2 cellular contexts compared by ENCODE assay signal in the genomic region with DNA sequence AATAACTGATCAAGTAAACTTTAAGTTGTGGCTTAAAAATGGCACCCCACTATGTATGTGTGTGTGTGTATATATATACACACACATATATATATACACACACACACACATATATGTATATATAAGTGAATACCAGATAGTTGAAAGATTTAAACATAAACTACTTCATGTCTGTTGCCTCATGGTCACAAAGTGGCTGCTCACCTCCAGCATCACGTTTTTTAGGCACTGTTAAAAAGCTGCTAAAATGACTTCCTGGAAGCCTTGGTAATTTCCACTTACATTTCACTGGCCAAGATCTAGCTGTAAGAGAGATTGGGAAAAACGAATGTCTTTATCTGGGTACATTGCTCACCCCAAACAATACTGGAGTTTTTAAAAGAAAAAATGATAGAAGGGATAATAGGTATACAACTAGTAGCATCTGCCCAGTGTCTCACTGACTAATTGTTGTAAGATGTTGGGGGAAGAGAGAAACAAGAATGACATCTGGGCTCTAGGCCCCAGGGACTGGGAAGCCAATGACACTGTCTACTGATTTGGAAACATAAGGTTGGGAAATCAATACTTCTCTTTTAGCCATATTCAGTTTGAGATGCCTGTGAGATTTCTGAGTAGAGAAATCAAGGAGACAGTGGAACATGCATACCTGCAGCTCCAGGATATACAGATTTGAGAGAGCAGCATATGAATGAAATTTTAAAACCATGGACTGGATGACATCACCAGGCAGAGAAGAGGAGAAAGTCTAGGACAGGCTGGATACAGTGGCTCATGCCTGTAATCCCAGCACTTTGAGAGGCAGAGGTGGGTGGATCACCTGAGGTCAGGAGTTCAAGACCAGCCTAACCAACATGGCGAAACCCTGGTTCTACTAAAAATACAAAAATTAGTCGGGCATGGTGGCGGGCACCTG.
TF ChIP-seq lines count a peak whose summit lies in the region.

No MANE protein-coding gene starts in this region.

TF ChIP-seq in HEK293, 187 proteins besides CTCF, POLR2A, EP300 and RAD21:
- TF ChIP-seq EGR2 (tag by site-specific recombination; IDR thresholded peaks at IDR 0.05; ENCODE audit: low read depth) (no peak), ZNF664 (tag by site-specific recombination; IDR thresholded peaks at IDR 0.05) (0 out of 2 replicates have a peak, but pooled peaks have one; percentile 15), ZBTB17 (tag by site-specific recombination; IDR thresholded peaks at IDR 0.05) (peak; percentile 33), ZNF670 (tag by site-specific recombination; IDR thresholded peaks at IDR 0.05; ENCODE audit: low read depth) (no peak), ZNF140 (tag by site-specific recombination; IDR thresholded peaks at IDR 0.05) (no peak), ZNF335 (tag by site-specific recombination; conservative IDR thresholded peaks at IDR 0.05) (peak; percentile 51), BCL11A (tag by site-specific recombination; IDR thresholded peaks at IDR 0.05; ENCODE audit: low read depth) (no peak), ZNF529 (tag by site-specific recombination; IDR thresholded peaks at IDR 0.05; ENCODE audit: insufficient replicate concordance) (no peak), ZNF48 (tag by site-specific recombination; IDR thresholded peaks at IDR 0.05) (no peak), ZNF223 (tag by site-specific recombination; IDR thresholded peaks at IDR 0.05) (no peak), SETDB1 (IDR thresholded peaks at IDR 0.05; ENCODE audit: insufficient read length, low read length) (peak; percentile 60), ZNF341 (tag by site-specific recombination; IDR thresholded peaks at IDR 0.05; ENCODE audit: low read depth) (no peak), ZNF596 (tag by site-specific recombination; IDR thresholded peaks at IDR 0.05) (no peak)
- TF ChIP-seq, protein P1, sequence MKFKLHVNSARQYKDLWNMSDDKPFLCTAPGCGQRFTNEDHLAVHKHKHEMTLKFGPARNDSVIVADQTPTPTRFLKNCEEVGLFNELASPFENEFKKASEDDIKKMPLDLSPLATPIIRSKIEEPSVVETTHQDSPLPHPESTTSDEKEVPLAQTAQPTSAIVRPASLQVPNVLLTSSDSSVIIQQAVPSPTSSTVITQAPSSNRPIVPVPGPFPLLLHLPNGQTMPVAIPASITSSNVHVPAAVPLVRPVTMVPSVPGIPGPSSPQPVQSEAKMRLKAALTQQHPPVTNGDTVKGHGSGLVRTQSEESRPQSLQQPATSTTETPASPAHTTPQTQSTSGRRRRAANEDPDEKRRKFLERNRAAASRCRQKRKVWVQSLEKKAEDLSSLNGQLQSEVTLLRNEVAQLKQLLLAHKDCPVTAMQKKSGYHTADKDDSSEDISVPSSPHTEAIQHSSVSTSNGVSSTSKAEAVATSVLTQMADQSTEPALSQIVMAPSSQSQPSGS (tag by site-specific recombination; IDR thresholded peaks at IDR 0.05; ENCODE audit: low read depth) = peak; percentile 61
- TF ChIP-seq, protein P2, sequence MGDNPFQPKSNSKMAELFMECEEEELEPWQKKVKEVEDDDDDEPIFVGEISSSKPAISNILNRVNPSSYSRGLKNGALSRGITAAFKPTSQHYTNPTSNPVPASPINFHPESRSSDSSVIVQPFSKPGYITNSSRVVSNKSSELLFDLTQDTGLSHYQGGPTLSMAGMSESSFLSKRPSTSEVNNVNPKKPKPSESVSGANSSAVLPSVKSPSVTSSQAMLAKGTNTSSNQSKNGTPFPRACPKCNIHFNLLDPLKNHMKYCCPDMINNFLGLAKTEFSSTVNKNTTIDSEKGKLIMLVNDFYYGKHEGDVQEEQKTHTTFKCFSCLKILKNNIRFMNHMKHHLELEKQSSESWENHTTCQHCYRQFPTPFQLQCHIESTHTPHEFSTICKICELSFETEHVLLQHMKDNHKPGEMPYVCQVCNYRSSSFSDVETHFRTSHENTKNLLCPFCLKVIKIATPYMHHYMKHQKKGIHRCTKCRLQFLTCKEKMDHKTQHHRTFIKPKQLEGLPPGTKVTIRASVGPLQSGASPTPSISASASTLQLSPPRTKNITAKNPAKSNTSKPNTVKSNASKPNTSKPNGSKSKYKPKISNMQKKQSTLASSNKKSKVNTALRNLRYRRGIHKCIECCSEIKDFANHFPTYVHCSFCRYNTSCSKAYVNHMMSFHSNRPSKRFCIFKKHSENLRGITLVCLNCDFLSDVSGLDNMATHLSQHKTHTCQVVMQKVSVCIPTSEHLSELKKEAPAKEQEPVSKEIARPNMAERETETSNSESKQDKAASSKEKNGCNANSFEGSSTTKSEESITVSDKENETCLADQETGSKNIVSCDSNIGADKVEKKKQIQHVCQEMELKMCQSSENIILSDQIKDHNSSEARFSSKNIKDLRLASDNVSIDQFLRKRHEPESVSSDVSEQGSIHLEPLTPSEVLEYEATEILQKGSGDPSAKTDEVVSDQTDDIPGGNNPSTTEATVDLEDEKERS (tag by site-specific recombination; IDR thresholded peaks at IDR 0.05) = 0 out of 2 replicates have a peak, but pooled peaks have one; percentile 75
- TF ChIP-seq, protein P3, sequence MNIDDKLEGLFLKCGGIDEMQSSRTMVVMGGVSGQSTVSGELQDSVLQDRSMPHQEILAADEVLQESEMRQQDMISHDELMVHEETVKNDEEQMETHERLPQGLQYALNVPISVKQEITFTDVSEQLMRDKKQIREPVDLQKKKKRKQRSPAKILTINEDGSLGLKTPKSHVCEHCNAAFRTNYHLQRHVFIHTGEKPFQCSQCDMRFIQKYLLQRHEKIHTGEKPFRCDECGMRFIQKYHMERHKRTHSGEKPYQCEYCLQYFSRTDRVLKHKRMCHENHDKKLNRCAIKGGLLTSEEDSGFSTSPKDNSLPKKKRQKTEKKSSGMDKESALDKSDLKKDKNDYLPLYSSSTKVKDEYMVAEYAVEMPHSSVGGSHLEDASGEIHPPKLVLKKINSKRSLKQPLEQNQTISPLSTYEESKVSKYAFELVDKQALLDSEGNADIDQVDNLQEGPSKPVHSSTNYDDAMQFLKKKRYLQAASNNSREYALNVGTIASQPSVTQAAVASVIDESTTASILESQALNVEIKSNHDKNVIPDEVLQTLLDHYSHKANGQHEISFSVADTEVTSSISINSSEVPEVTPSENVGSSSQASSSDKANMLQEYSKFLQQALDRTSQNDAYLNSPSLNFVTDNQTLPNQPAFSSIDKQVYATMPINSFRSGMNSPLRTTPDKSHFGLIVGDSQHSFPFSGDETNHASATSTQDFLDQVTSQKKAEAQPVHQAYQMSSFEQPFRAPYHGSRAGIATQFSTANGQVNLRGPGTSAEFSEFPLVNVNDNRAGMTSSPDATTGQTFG (tag by site-specific recombination; IDR thresholded peaks at IDR 0.05; ENCODE audit: borderline replicate concordance) = no peak
- TF ChIP-seq, protein P4, sequence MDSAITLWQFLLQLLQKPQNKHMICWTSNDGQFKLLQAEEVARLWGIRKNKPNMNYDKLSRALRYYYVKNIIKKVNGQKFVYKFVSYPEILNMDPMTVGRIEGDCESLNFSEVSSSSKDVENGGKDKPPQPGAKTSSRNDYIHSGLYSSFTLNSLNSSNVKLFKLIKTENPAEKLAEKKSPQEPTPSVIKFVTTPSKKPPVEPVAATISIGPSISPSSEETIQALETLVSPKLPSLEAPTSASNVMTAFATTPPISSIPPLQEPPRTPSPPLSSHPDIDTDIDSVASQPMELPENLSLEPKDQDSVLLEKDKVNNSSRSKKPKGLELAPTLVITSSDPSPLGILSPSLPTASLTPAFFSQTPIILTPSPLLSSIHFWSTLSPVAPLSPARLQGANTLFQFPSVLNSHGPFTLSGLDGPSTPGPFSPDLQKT (IDR thresholded peaks at IDR 0.05; ENCODE audit: borderline replicate concordance, low read depth, low read length) = no peak

TF ChIP-seq in K562, 482 proteins besides CTCF, POLR2A, EP300 and RAD21:
- TF ChIP-seq, protein P5, sequence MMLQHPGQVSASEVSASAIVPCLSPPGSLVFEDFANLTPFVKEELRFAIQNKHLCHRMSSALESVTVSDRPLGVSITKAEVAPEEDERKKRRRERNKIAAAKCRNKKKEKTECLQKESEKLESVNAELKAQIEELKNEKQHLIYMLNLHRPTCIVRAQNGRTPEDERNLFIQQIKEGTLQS (IDR thresholded peaks at IDR 0.05) = peak; percentile 69
- TF ChIP-seq, protein P5 (CRISPR knock-in tag; conservative IDR thresholded peaks at IDR 0.05) = no peak
- no peak for TF ChIP-seq MCM7 (IDR thresholded peaks at IDR 0.05)
- TF ChIP-seq ZNF77 (CRISPR knock-in tag; IDR thresholded peaks at IDR 0.05) = no peak
- TF ChIP-seq ZNF589 (CRISPR knock-in tag; IDR thresholded peaks at IDR 0.05; ENCODE audit: low read depth) = no peak
- TF ChIP-seq ZNF212 (CRISPR knock-in tag; IDR thresholded peaks at IDR 0.05) = no peak
- no peak for TF ChIP-seq LCOR (CRISPR knock-in tag; IDR thresholded peaks at IDR 0.05)
- 0 out of 2 replicates have a peak, but pooled peaks have one; percentile 38 for TF ChIP-seq CEBPG (CRISPR knock-in tag; IDR thresholded peaks at IDR 0.05)
- TF ChIP-seq CEBPG (tag; conservative IDR thresholded peaks at IDR 0.05 in 1 of 2, IDR thresholded peaks at IDR 0.05 in 1 of 2) = no peak
- no peak for TF ChIP-seq BRD4 (IDR thresholded peaks at IDR 0.05)
- no peak for TF ChIP-seq TCF7L2 (IDR thresholded peaks at IDR 0.05; ENCODE audit: low read depth, low read length)
- no peak for TF ChIP-seq MECOM (CRISPR knock-in tag; IDR thresholded peaks at IDR 0.05)
- TF ChIP-seq RBM25 (IDR thresholded peaks at IDR 0.05; ENCODE audit: low read depth, low read length, severe bottlenecking) = peak; percentile 82
- TF ChIP-seq ZNF778 (CRISPR knock-in tag; IDR thresholded peaks at IDR 0.05) = no peak
- no peak for TF ChIP-seq WHSC1 (IDR thresholded peaks at IDR 0.05; ENCODE audit: low read length)
- no peak for TF ChIP-seq ZNF263 (CRISPR knock-in tag; IDR thresholded peaks at IDR 0.05; ENCODE audit: borderline replicate concordance)
- no peak for TF ChIP-seq MYBL2 (IDR thresholded peaks at IDR 0.05; ENCODE audit: low read depth)
- TF ChIP-seq MYBL2 (CRISPR knock-in tag; IDR thresholded peaks at IDR 0.05; ENCODE audit: borderline replicate concordance) = no peak
- TF ChIP-seq EGR1 (conservative IDR thresholded peaks at IDR 0.05) = 0 out of 2 replicates have a peak, but pooled peaks have one; percentile 11
- TF ChIP-seq SMARCB1 (IDR thresholded peaks at IDR 0.05; ENCODE audit: insufficient read length, low read depth) = no peak
- TF ChIP-seq NR2C2 (CRISPR knock-in tag; IDR thresholded peaks at IDR 0.05) = no peak
- no peak for TF ChIP-seq NR2C2 (tag; IDR thresholded peaks at IDR 0.05)
